In the genomic region with DNA sequence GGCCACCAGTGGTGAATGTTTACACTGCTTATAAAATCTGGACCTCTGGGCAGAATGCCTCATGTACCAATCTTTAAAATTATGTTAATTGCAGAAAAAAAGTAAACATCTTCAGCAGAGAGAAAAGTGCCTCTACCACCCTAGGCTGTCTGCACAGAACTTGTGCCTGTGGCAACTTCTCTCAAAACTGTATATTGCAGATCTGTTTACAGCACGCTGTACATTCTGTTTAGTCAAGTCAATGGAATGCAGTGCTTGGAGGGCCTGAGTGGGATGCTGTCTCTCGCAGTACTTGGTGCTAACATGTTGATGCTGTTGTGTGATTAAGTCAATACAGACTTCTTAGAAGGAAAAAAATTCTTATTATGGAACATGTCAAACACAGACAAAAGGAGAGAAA, we compare ENCODE assay signal across 21 cellular contexts.
DNase-seq lines count a peak whose midpoint lies in the region; FAIRE-seq and TF ChIP-seq lines count a peak whose summit lies in the region.
"Had no signal": no experiment of that assay in that cellular context is flagged by ENCODE, and none has a peak within 500 bp of the region (broad histone marks: within the 10 kb centered on the region; RNA-seq: fewer than 3 reads in every experiment).

No MANE protein-coding gene starts in this region.

- 78% methylated on average over 1 of the region's 2 CpGs; no CpG with 5 or more reads in 1 of the 2 experiments for WGBS in mesodermal cell (ENCODE audit: insufficient coverage in 2 of 2), 2 experiments

- in situ Hi-C loops in KBM-7 (cut with MboI; ENCODE audit: low pct_unique_long_range_greater_than_20kb, low sequenced_read_pairs) = no loop called here

- H3K4me3 ChIP-seq in epithelial cell of esophagus (ENCODE audit: low read length) (no peak overlapping the region), mesodermal cell (ENCODE audit: extremely low read depth, insufficient read depth, low read length, poor library complexity, severe bottlenecking) (no peak overlapping the region), coronary artery (no peak overlapping the region)
- H3K4me3 ChIP-seq: Peyer's patch, transverse colon had no signal

- DNase-seq in AG08395 (ENCODE audit: low spot score) (peak; percentile 41), RPMI7951 (ENCODE audit: low read depth) (peak; percentile 64), epithelial cell of esophagus (ENCODE audit: low read depth) (peak; percentile 28), KBM-7 (no peak), D721Med (ENCODE audit: insufficient read length, low spot score) (no peak), coronary artery (ENCODE audit: low spot score) (no peak)
- no peak for DNase-seq in effector CD4-positive, alpha-beta T cell
- DNase-seq: activated CD4-positive, alpha-beta T cell treated with anti-CD3 and anti-CD28 coated beads, Interleukin-2, amount 50 U/mL, for 1 hour; activated naive CD4-positive, alpha-beta T cell treated with anti-CD3 and anti-CD28 coated beads for 36 hours; CD4-positive, alpha-beta T cell; DND-41; foreskin melanocyte; natural killer cell; Peyer's patch; stimulated activated CD4-positive, alpha-beta T cell treated with anti-CD3 and anti-CD28 coated beads, Interleukin-15, amount 100 ng/mL, for 24 hours; stimulated activated naive CD4-positive, alpha-beta T cell; transverse colon had no signal

- peak overlapping the region; percentile 67 for H3K27ac ChIP-seq in mesodermal cell (ENCODE audit: low read depth, low read length, severe bottlenecking)
- no peak overlapping the region for H3K27ac ChIP-seq in coronary artery
- H3K27ac ChIP-seq: Peyer's patch, transverse colon had no signal

- no peaks in the 10 kb centered on the region for H3K4me1 ChIP-seq in mesodermal cell (ENCODE audit: control insufficient read depth, insufficient read depth, low read length, poor library complexity, severe bottlenecking)
- H3K4me1 ChIP-seq: Peyer's patch, transverse colon had no signal

- no peaks in the 10 kb centered on the region for H3K9me3 ChIP-seq in mesodermal cell (ENCODE audit: control insufficient read depth, low read length)
- H3K9me3 ChIP-seq: Peyer's patch, transverse colon had no signal

- TF ChIP-seq CTCF in epithelial cell of esophagus (IDR thresholded peaks at IDR 0.05; ENCODE audit: insufficient read depth, low read depth, low read length, missing control alignments) = no peak
- TF ChIP-seq CTCF in D721Med (IDR thresholded peaks at IDR 0.05; ENCODE audit: insufficient read depth, missing control alignments) = no peak
- TF ChIP-seq CTCF in coronary artery (IDR thresholded peaks at IDR 0.05) = no peak

- no peak for FAIRE-seq in D721Med (lab: Jason Lieb, UNC)
- FAIRE-seq: A204.1, GM19239, HTR-8/SVneo had no signal

- no peaks in the 10 kb centered on the region for H3K36me3 ChIP-seq in mesodermal cell (ENCODE audit: control insufficient read depth, insufficient read depth, low read length)
- H3K36me3 ChIP-seq: Peyer's patch, transverse colon had no signal

Comparison
In these comparisons a context has a peak if more than half of its experiments do, and no peak if none do; other contexts are left out.
1. DNase-seq: peak in AG08395 (single experiment), RPMI7951 (single experiment) and epithelial cell of esophagus (single experiment); none in KBM-7 (single experiment), D721Med (single experiment), coronary artery (single experiment) and effector CD4-positive, alpha-beta T cell (single experiment).